ENCODE assay signal across 1 cellular context in genomic region chr7:2109936-2110585, GRCh38.
TF ChIP-seq lines count a peak whose summit lies in the region.

No MANE protein-coding gene starts in this region.

TF ChIP-seq in SK-N-SH, 30 proteins besides CTCF, POLR2A, EP300 and RAD21 (continued from another document):
- TF ChIP-seq GABPA (IDR thresholded peaks at IDR 0.05; ENCODE audit: low read depth) (peak; percentile 42; the same call in 1 of the 2 replicates), IRF3 (IDR thresholded peaks at IDR 0.05; ENCODE audit: low read depth, low read length) (no peak), RXRA (IDR thresholded peaks at IDR 0.05; ENCODE audit: borderline replicate concordance, low read depth) (no peak), FOSL2 (IDR thresholded peaks at IDR 0.05; ENCODE audit: borderline replicate concordance, low read depth) (peak; percentile 98; the same call in 1 of the 2 replicates), RFX5 (IDR thresholded peaks at IDR 0.05; ENCODE audit: low read length) (no peak)
